Comparison of ENCODE assay signal across 16 cellular contexts in the genomic region with DNA sequence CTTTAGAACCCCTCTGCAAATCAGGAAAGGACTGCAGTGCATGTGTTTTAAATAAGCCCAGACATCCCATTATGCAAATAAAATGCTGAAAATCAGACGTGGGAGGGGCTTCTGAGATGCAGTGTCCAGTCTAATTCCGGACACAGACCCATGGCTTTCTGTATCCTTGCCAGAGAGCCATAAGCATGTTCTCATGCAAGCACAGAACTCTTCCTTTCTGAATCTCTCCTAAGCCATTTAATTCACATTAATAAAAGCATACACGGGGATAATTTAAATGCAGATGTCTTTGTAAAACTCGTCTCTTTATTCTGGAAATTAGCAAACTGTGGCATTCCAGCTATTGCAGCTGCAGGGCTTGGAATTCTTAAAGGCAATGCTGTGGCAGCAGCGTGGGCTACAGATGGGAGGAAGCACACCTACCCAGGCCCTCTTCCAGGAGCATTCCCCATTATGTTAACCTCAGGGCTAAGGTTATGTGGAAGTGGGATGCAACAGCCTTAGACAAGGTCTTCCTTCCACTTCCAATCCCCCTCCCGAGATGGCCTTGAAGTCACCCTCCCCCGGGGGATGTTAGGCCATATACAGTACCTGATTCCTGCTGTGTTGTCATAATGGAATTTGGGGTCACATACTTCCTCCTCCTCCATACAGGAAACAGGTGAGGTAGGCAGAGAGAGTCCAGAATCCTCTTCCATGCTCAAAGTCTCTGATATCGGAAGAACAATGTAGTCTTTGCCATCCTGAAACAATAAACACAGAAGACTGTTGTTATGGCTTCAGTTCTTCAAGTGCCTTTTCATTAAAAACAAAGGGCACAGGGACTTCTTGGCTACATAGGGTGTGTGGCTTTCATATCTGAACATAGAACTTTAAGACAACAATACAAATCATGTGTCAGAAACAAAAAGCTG. TPM values are rescaled to one million over a fixed set of nuclear protein-coding genes. Genes with fewer than 3 reads are reported as not detected.
A peak's percentile ranks its signal among the peaks of the same experiment; 100 is the strongest.
DNase-seq lines count a peak whose midpoint lies in the region; TF ChIP-seq lines count a peak whose summit lies in the region.
"Had no signal": no experiment of that assay in that cellular context is flagged by ENCODE, and none has a peak within 500 bp of the region (broad histone marks: within the 10 kb centered on the region; RNA-seq: fewer than 3 reads in every experiment).

No MANE protein-coding gene starts in this region.

- peaks cover 11% of the 10 kb centered on the region for H3F3A ChIP-seq in smooth muscle cell (ENCODE audit: low read depth)

- H3K9me3 ChIP-seq in smooth muscle cell (replicated peaks; ENCODE audit: low read depth) = no peaks in the 10 kb centered on the region
- H3K9me3 ChIP-seq: BE2C, MG63, testis had no signal

- H3K79me2 ChIP-seq in smooth muscle cell (ENCODE audit: low read depth) = no peaks in the 10 kb centered on the region

- no peaks in the 10 kb centered on the region for H4K20me1 ChIP-seq in smooth muscle cell (ENCODE audit: low read depth)

- H3K4me1 ChIP-seq in smooth muscle cell (ENCODE audit: low read depth) = no peaks in the 10 kb centered on the region
- H3K4me1 ChIP-seq: BE2C, testis had no signal

- H3K27ac ChIP-seq in temporal lobe (ENCODE audit: low read depth, low read length) (peak overlapping the region; percentile 85), smooth muscle cell (ENCODE audit: low read depth) (no peak overlapping the region)
- H3K27ac ChIP-seq: testis had no signal

- peaks cover 11% of the 10 kb centered on the region for H3K36me3 ChIP-seq in smooth muscle cell (ENCODE audit: low read depth)
- H3K36me3 ChIP-seq: BE2C, MG63 had no signal

- H3K4me3 ChIP-seq in choroid plexus epithelial cell (ENCODE audit: low read depth, low read length) (no peak overlapping the region), smooth muscle cell (no peak overlapping the region)
- H3K4me3 ChIP-seq: MG63, testis had no signal

- H3K27me3 ChIP-seq in smooth muscle cell (ENCODE audit: low read depth) = no peaks in the 10 kb centered on the region
- H3K27me3 ChIP-seq: BE2C, MG63, testis had no signal

- no peak overlapping the region for H2AFZ ChIP-seq in smooth muscle cell (ENCODE audit: low read depth)

- no peak for TF ChIP-seq CTCF in choroid plexus epithelial cell (conservative IDR thresholded peaks at IDR 0.05; ENCODE audit: low read depth, low read length)
- no peak for TF ChIP-seq CTCF in smooth muscle cell (IDR thresholded peaks at IDR 0.05; ENCODE audit: borderline replicate concordance, insufficient read depth, poor library complexity, severe bottlenecking)

- DNase-seq in NCI-H526 treated with DMSO at 0.1 percent for 48 hours (lab: John Stamatoyannopoulos, UW) = peak; percentile 9
- DNase-seq in choroid plexus epithelial cell (ENCODE audit: low read depth) = peak; percentile 53
- DNase-seq in iris pigment epithelial cell (ENCODE audit: low read depth) = peak; percentile 24
- DNase-seq in activated CD8-positive, alpha-beta memory T cell treated with anti-CD3 and anti-CD28 coated beads, Interleukin-2, amount 50 U/mL, for 48 hours = no peak
- no peak for DNase-seq in GM19240 (ENCODE audit: insufficient read length, low spot score)
- DNase-seq in smooth muscle cell (lab: John Stamatoyannopoulos, UW; ENCODE audit: unreplicated experiment) = no peak
- DNase-seq: activated CD4-positive, alpha-beta T cell treated with anti-CD3 and anti-CD28 coated beads for 36 hours; activated gamma-delta T cell treated with Interleukin-2 at 50 U/mL for 16 hours; BE2C; GF-D8; kidney glomerular epithelial cell; MG63; NCI-H2029; small intestine; testis had no signal

- WGBS in smooth muscle cell (ENCODE audit: low lambda C conversion rate) = 79% methylated on average over 8 of the region's 8 CpGs

- H3K9ac ChIP-seq in smooth muscle cell (ENCODE audit: low read depth) = no peak overlapping the region

- H3K4me2 ChIP-seq in smooth muscle cell = no peak overlapping the region

RNA-seq across cellular contexts. Expression of gene KDR, which starts 38.1 kb away (rescaled TPM):
- total RNA-seq in temporal lobe = 16.5 TPM
- total RNA-seq in smooth muscle cell = 56.3 and 58.6 TPM in 2 replicates
- polyA plus RNA-seq in smooth muscle cell = 27.7 and 29.3 TPM in 2 replicates
- total RNA-seq: activated CD4-positive, alpha-beta T cell treated with anti-CD3 and anti-CD28 coated beads for 36 hours had no signal

Comparison
In these comparisons a context has a peak if more than half of its experiments do, and no peak if none do; other contexts are left out.
1. DNase-seq: peak in NCI-H526 treated with DMSO at 0.1 percent for 48 hours (single experiment), choroid plexus epithelial cell (single experiment) and iris pigment epithelial cell (single experiment); none in activated CD8-positive, alpha-beta memory T cell treated with anti-CD3 and anti-CD28 coated beads, Interleukin-2, amount 50 U/mL, for 48 hours (single experiment), GM19240 (single experiment) and smooth muscle cell (single experiment).